Comparison of ENCODE assay signal across 5 cellular contexts in the genomic region with DNA sequence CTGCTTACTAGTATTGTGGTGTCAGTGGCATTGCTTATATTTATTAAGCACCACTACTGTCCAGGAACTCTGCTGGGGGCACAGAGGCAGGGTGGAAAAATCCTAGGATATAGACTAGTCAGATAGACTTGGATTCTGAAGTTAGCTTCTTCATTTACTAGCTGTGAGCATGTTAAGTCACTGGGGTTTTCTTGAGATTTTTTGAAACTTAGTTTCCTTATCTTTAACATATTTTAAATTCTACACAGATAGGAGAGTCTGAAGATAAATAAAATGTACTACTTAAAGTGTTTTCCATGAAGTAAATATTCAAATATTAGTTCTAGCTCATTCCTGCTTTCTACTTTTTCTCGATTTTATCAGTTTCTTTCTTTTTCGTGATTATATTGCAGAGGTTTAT.
"Had no signal": no experiment of that assay in that cellular context is flagged by ENCODE, and none has a peak within 500 bp of the region (broad histone marks: within the 10 kb centered on the region; RNA-seq: fewer than 3 reads in every experiment).

No MANE protein-coding gene starts in this region.

- DNase-seq: H9, HCEC 1CT, IMR-90 had no signal

- ATAC-seq: GM23338, K562 had no signal

- H3K4me3 ChIP-seq: GM23338, K562 had no signal

- H2AFZ ChIP-seq: GM23338 had no signal

- H3K4me2 ChIP-seq: GM23338 had no signal
